Comparison of ENCODE assay signal across 21 cellular contexts in the genomic region with DNA sequence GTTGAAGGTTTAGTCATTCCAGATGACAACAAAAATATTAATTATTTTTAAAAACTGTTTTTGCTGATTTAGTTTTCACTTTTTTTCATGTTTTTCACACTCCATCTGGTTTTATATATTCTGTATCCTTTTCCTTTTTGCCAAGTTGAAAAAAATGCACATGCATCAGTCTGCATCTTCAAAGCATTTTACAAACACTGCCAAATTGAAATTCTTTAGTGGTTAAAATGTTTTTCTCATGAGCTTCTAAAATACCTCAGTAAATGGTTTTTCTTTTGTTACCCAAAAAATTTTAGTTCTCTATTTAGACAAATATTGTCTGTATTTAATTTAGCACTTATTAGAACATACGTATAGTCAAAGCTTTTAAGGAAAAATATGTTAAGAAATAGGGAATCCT.
"Had no signal": no experiment of that assay in that cellular context is flagged by ENCODE, and none has a peak within 500 bp of the region (broad histone marks: within the 10 kb centered on the region; RNA-seq: fewer than 3 reads in every experiment).

No MANE protein-coding gene starts in this region.

- H3K4me1 ChIP-seq: body of pancreas, sigmoid colon, upper lobe of right lung had no signal

- H3K4me3 ChIP-seq: body of pancreas, left ventricle myocardium inferior, sigmoid colon, upper lobe of right lung had no signal

- H3K27ac ChIP-seq: body of pancreas, sigmoid colon, upper lobe of right lung had no signal

- ATAC-seq: activated CD4-positive, CD25-positive, alpha-beta regulatory T cell treated with anti-CD3 and anti-CD28 coated beads, Interleukin-2, amount 50 U/mL, for 24 hours; activated naive CD8-positive, alpha-beta T cell treated with anti-CD3 and anti-CD28 coated beads, Interleukin-2, amount 50 U/mL, for 24 hours; body of pancreas; upper lobe of right lung had no signal

- H3K27me3 ChIP-seq: body of pancreas, sigmoid colon, upper lobe of right lung had no signal

- H3K9me3 ChIP-seq: body of pancreas, left ventricle myocardium inferior, sigmoid colon, upper lobe of right lung had no signal

- H3K36me3 ChIP-seq: left ventricle myocardium inferior, sigmoid colon, upper lobe of right lung had no signal

- DNase-seq: activated CD8-positive, alpha-beta memory T cell treated with anti-CD3 and anti-CD28 coated beads for 24 hours; activated CD8-positive, alpha-beta memory T cell treated with anti-CD3 and anti-CD28 coated beads, Interleukin-2, amount 50 U/mL, for 48 hours; activated effector memory CD4-positive, alpha-beta T cell treated with Interleukin-2 at 50 U/mL for 16 hours; activated naive CD4-positive, alpha-beta T cell treated with anti-CD3 and anti-CD28 coated beads, Interleukin-2, amount 10 ng/mL, durations not matched to agents 7 days and 5 days; activated naive CD8-positive, alpha-beta T cell treated with anti-CD3 and anti-CD28 coated beads, Interleukin-2, amount 50 U/mL, for 24 hours; activated T-cell treated with anti-CD3 and anti-CD28 coated beads, Interleukin-2, amount 50 U/mL, for 48 hours; body of pancreas; caudate nucleus; erythroblast; immature natural killer cell; kidney glomerular epithelial cell; left ventricle myocardium inferior; mammary epithelial cell; occipital lobe; posterior cingulate gyrus; sigmoid colon; stimulated activated CD8-positive, alpha-beta memory T cell treated with anti-CD3 and anti-CD28 coated beads, Interleukin-4, amount 100 ng/mL, for 48 hours; stimulated activated naive CD4-positive, alpha-beta T cell; T1000; upper lobe of right lung had no signal
